10 cellular contexts compared by ENCODE assay signal in the genomic region with DNA sequence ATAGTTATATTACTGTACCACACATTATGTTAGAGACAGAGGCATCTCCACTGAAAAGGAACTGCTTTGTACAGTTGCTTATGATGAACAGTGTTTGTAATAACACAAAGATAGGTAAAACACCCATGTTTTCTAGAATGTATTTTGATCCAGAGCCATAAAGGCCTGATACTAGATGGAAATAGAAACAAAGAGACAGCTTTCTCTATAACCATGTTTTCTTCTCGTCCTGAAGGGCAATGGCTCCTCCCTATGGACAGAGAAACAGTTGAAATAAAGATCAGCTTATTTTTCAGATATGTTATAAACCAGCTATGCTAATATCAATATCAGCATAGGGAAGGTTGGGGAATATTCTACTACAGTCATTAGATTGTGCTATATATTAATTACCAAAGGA.
DNase-seq lines count a peak whose midpoint lies in the region; ATAC-seq and TF ChIP-seq lines count a peak whose summit lies in the region.
"Had no signal": no experiment of that assay in that cellular context is flagged by ENCODE, and none has a peak within 500 bp of the region (broad histone marks: within the 10 kb centered on the region; RNA-seq: fewer than 3 reads in every experiment).

No MANE protein-coding gene starts in this region.

- no peak for ATAC-seq in CD8-positive, alpha-beta T cell
- ATAC-seq: upper lobe of right lung had no signal

- no peak overlapping the region for H3K4me3 ChIP-seq in SU-DHL-6 (ENCODE audit: insufficient read depth, low read length, poor library complexity, severe bottlenecking)
- no peak overlapping the region for H3K4me3 ChIP-seq in CD8-positive, alpha-beta T cell (ENCODE audit: low read depth, low read length)
- H3K4me3 ChIP-seq: upper lobe of right lung had no signal

- H3K9me3 Mint-ChIP-seq in CD8-positive, alpha-beta T cell = no peaks in the 10 kb centered on the region
- H3K9me3 Mint-ChIP-seq: activated naive CD8-positive, alpha-beta T cell treated with anti-CD3 and anti-CD28 coated beads, Interleukin-2, amount 10 ng/mL, durations not matched to agents 7 days and 5 days had no signal

- no peak overlapping the region for H3K9ac ChIP-seq in SU-DHL-6 (ENCODE audit: low read length)

- no peaks in the 10 kb centered on the region for H3K9me2 ChIP-seq in SU-DHL-6 (replicated peaks; ENCODE audit: insufficient read depth, low read length)

- H3K79me2 ChIP-seq in SU-DHL-6 (ENCODE audit: insufficient read depth, low read length) = no peaks in the 10 kb centered on the region

- H3K36me3 Mint-ChIP-seq in CD8-positive, alpha-beta T cell = no peaks in the 10 kb centered on the region
- H3K36me3 Mint-ChIP-seq: activated naive CD8-positive, alpha-beta T cell treated with anti-CD3 and anti-CD28 coated beads, Interleukin-2, amount 10 ng/mL, durations not matched to agents 7 days and 5 days had no signal

- peak; percentile 26 for TF ChIP-seq CTCF in SU-DHL-6 (IDR thresholded peaks at IDR 0.05; ENCODE audit: insufficient read depth, low read length, poor library complexity, severe bottlenecking)
- TF ChIP-seq CTCF in CD8-positive, alpha-beta T cell (IDR thresholded peaks at IDR 0.05) = no peak

- no peaks in the 10 kb centered on the region for H3K36me3 ChIP-seq in SU-DHL-6 (ENCODE audit: low read length)
- H3K36me3 ChIP-seq in CD8-positive, alpha-beta T cell (ENCODE audit: insufficient read depth, low read length) = no peaks in the 10 kb centered on the region
- H3K36me3 ChIP-seq: upper lobe of right lung had no signal

- H4K20me1 ChIP-seq in SU-DHL-6 (ENCODE audit: low read depth, low read length) = no peaks in the 10 kb centered on the region

- intact Hi-C loops in CD8-positive, alpha-beta T cell (cut with DNase I, micrococcal nuclease) = no loop called here

- no peak overlapping the region for H3K27ac Mint-ChIP-seq in CD8-positive, alpha-beta T cell
- H3K27ac Mint-ChIP-seq: activated naive CD8-positive, alpha-beta T cell treated with anti-CD3 and anti-CD28 coated beads, Interleukin-2, amount 10 ng/mL, durations not matched to agents 7 days and 5 days had no signal

- peak overlapping the region; percentile 34; the same call in 1 of the 2 replicates for H3K27ac ChIP-seq in SU-DHL-6 (ENCODE audit: low read depth, low read length)
- H3K27ac ChIP-seq in CD8-positive, alpha-beta T cell (ENCODE audit: low read depth, low read length) = no peak overlapping the region
- H3K27ac ChIP-seq: upper lobe of right lung had no signal

- H2AFZ ChIP-seq in SU-DHL-6 (ENCODE audit: low read depth, low read length, severe bottlenecking) = peak overlapping the region; percentile 45

- CTCF ChIA-PET in CD8-positive, alpha-beta T cell (lab: Charles Lee) = no interaction called here

- no peaks in the 10 kb centered on the region for H3K4me1 ChIP-seq in CD8-positive, alpha-beta T cell (ENCODE audit: insufficient read depth, low read length)
- H3K4me1 ChIP-seq: upper lobe of right lung had no signal

- H3F3A ChIP-seq in SU-DHL-6 (ENCODE audit: insufficient read depth) = peaks cover 16% of the 10 kb centered on the region

- no peaks in the 10 kb centered on the region for H3K9me3 ChIP-seq in SU-DHL-6 (ENCODE audit: insufficient read depth, low read length)
- H3K9me3 ChIP-seq in CD8-positive, alpha-beta T cell (ENCODE audit: low read length) = no peaks in the 10 kb centered on the region
- H3K9me3 ChIP-seq: upper lobe of right lung had no signal

- H3K4me3 Mint-ChIP-seq in CD8-positive, alpha-beta T cell = no peak overlapping the region
- H3K4me3 Mint-ChIP-seq: activated naive CD8-positive, alpha-beta T cell treated with anti-CD3 and anti-CD28 coated beads, Interleukin-2, amount 10 ng/mL, durations not matched to agents 7 days and 5 days had no signal

- peaks cover 3% of the 10 kb centered on the region for H3K27me3 Mint-ChIP-seq in CD8-positive, alpha-beta T cell (ENCODE audit: low read depth)

- no peaks in the 10 kb centered on the region for H3K4me1 Mint-ChIP-seq in CD8-positive, alpha-beta T cell (ENCODE audit: low read depth)
- H3K4me1 Mint-ChIP-seq: activated naive CD8-positive, alpha-beta T cell treated with anti-CD3 and anti-CD28 coated beads, Interleukin-2, amount 10 ng/mL, durations not matched to agents 7 days and 5 days had no signal

- H3K4me2 ChIP-seq in SU-DHL-6 (ENCODE audit: low read depth, low read length, poor library complexity, severe bottlenecking) = peak overlapping the region; percentile 37

- no peaks in the 10 kb centered on the region for H3K27me3 ChIP-seq in SU-DHL-6 (ENCODE audit: low read length)
- H3K27me3 ChIP-seq in CD8-positive, alpha-beta T cell (ENCODE audit: insufficient read depth, low read length) = no peaks in the 10 kb centered on the region
- H3K27me3 ChIP-seq: upper lobe of right lung had no signal

- peak; percentile 1 for DNase-seq in EL
- DNase-seq in NCI-H1417 (lab: John Stamatoyannopoulos, UW) = peak; percentile 30 to 94 (median 70)
- DNase-seq in midbrain (lab: John Stamatoyannopoulos, UW) = peak; percentile 60
- DNase-seq in CD8-positive, alpha-beta T cell = no peak
- DNase-seq in NCI-H1048 (lab: John Stamatoyannopoulos, UW) = no peak
- DNase-seq in iPS-NIHi11 (ENCODE audit: low spot score) = no peak
- no peak for DNase-seq in activated effector memory CD4-positive, alpha-beta T cell treated with anti-CD3 and anti-CD28 coated beads, Interleukin-2, amount 50 U/mL, for 16 hours
- DNase-seq: activated naive CD8-positive, alpha-beta T cell treated with anti-CD3 and anti-CD28 coated beads, Interleukin-2, amount 10 ng/mL, durations not matched to agents 7 days and 5 days; upper lobe of right lung had no signal

- POLR2A ChIA-PET in CD8-positive, alpha-beta T cell (lab: Charles Lee) = no interaction called here

Comparison
In these comparisons a context has a peak if more than half of its experiments do, and no peak if none do; other contexts are left out.
1. DNase-seq: peak in EL (single experiment), NCI-H1417 (3 of 3) and midbrain (single experiment); none in CD8-positive, alpha-beta T cell (0 of 7), NCI-H1048 (single experiment), iPS-NIHi11 (single experiment) and activated effector memory CD4-positive, alpha-beta T cell treated with anti-CD3 and anti-CD28 coated beads, Interleukin-2, amount 50 U/mL, for 16 hours (single experiment).